ENCODE assay signal across 22 cellular contexts in the genomic region with DNA sequence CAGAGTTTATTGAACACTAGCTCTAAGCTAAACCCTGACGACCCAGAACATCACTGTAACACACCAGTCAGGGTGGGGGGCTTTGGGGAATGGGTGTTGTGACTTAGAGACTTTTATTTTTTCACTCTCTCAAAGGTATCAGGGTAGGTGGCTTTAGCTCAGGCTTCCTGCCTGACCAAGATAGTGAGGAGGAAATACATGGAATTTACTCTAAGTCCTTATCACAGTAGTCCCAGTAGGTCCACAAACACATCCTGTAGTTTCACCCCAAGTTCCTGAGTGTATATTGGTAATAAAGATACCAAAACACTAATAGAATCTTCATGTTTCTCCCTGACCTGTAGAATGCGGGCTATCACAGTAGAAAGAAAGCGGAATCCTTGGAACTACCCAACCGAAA. TPM values are rescaled to one million over a fixed set of nuclear protein-coding genes. Genes with fewer than 3 reads are reported as not detected.
"Had no signal": no experiment of that assay in that cellular context is flagged by ENCODE, and none has a peak within 500 bp of the region (broad histone marks: within the 10 kb centered on the region; RNA-seq: fewer than 3 reads in every experiment).

No MANE protein-coding gene starts in this region.

- H3K27ac Mint-ChIP-seq: immature natural killer cell; mesothelial cell of epicardium; naive B cell; natural killer cell; nephron progenitor cell; neural progenitor cell; progenitor cell of endocrine pancreas; stimulated activated naive B cell treated with anti-CD40 and anti-IgM and Interleukin-4, amounts not matched to agents 10 μg/mL and 1 μg/mL and 100 μg/mL, for 72 hours had no signal

- H3K9me3 Mint-ChIP-seq: mesothelial cell of epicardium; naive B cell; natural killer cell; nephron progenitor cell; neural progenitor cell; stimulated activated naive B cell treated with anti-CD40 and anti-IgM and Interleukin-4, amounts not matched to agents 10 μg/mL and 1 μg/mL and 100 μg/mL, for 72 hours had no signal

- H3K36me3 Mint-ChIP-seq: immature natural killer cell; mesothelial cell of epicardium; naive B cell; natural killer cell; neural progenitor cell; stimulated activated naive B cell treated with anti-CD40 and anti-IgM and Interleukin-4, amounts not matched to agents 10 μg/mL and 1 μg/mL and 100 μg/mL, for 72 hours had no signal

- ATAC-seq: left colon; natural killer cell; right lobe of liver; stimulated activated naive B cell treated with anti-CD40 and anti-IgM and Interleukin-4, amounts not matched to agents 10 μg/mL and 1 μg/mL and 100 μg/mL, for 72 hours; stimulated activated naive CD8-positive, alpha-beta T cell treated with anti-CD3 and anti-CD28 coated beads, Interleukin-15, Interleukin-2, amounts not matched to agents 100 U/mL and 50 U/mL, for 24 hours; upper lobe of right lung had no signal

- H3K4me3 Mint-ChIP-seq: immature natural killer cell; mesothelial cell of epicardium; naive B cell; natural killer cell; nephron progenitor cell; neural progenitor cell; stimulated activated naive B cell treated with anti-CD40 and anti-IgM and Interleukin-4, amounts not matched to agents 10 μg/mL and 1 μg/mL and 100 μg/mL, for 72 hours had no signal

- H3K4me1 Mint-ChIP-seq: immature natural killer cell; mesothelial cell of epicardium; naive B cell; natural killer cell; stimulated activated naive B cell treated with anti-CD40 and anti-IgM and Interleukin-4, amounts not matched to agents 10 μg/mL and 1 μg/mL and 100 μg/mL, for 72 hours had no signal

- DNase-seq: hypothalamus; immature natural killer cell; kidney; left colon; left ventricle myocardium inferior; mesendoderm; naive B cell; natural killer cell; nephron progenitor cell; occipital lobe; ovary; right lobe of liver; stimulated activated CD4-positive, alpha-beta T cell treated with anti-CD3 and anti-CD28 coated beads, Interleukin-1b, Interleukin-23, amount 100 ng/mL, for 48 hours; stimulated activated CD4-positive, alpha-beta T cell treated with anti-CD3 and anti-CD28 coated beads, Interleukin-4, amount 100 ng/mL, for 1 hour; stimulated activated naive B cell treated with anti-CD40 and anti-IgM and Interleukin-4, amounts not matched to agents 10 μg/mL and 1 μg/mL and 100 μg/mL, for 72 hours; stimulated activated naive CD8-positive, alpha-beta T cell treated with anti-CD3 and anti-CD28 coated beads, Interleukin-15, Interleukin-2, amounts not matched to agents 100 U/mL and 50 U/mL, for 24 hours; tibial artery; trophoblast cell; upper lobe of right lung had no signal

RNA-seq across cellular contexts. Expression of gene GJA5, which starts 15.1 kb away (rescaled TPM):
- total RNA-seq: natural killer cell, progenitor cell of endocrine pancreas had no signal
